8 cellular contexts compared by ENCODE assay signal in the genomic region with DNA sequence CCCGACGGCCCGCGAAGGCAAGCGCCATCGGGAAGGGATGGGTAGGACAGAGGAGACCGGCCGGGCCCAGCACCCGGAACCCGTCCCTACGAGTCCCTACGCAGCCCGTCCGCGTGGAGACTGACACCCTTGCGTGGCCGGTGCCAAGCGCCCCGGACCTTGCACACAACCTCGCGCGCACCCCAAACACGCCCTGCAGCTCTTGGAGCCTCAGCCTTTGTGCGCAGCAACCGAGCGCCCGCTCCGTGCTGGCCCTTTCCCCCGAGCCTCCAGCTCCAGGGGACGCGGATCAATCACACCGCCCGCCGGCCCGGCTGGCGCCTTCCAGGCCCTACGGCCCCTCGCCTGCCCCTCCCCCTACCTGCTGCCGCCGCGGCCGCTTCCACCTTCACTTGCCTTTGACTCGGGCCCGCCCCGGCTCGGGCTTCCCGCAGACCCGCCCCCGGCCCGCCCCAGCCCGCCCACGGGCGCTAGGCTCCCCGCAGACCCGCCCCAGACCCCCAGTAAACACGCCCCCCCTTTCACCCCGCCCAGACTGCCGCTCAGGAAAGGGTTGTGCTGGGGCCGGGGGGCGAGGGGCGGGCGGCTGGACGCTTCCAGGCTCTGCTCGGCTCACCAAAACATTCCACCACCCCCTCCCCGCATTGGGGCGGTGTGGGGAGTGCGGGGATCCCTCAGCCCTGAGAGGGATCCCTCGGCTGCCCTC. TPM values are rescaled to one million over a fixed set of nuclear protein-coding genes. Genes with fewer than 3 reads are reported as not detected.
DNase-seq lines count a peak whose midpoint lies in the region; ATAC-seq, FAIRE-seq and TF ChIP-seq lines count a peak whose summit lies in the region.

A gene (minus strand): TSS at position 394 of the 706 bp plus-strand sequence. CDS start 1,746 bp downstream, outside the sequence.

- TF ChIP-seq CTCF in DND-41 (IDR thresholded peaks at IDR 0.05; ENCODE audit: borderline replicate concordance, extremely low read depth, low read length, poor library complexity, severe bottlenecking) (no peak), bronchial epithelial cell (IDR thresholded peaks at IDR 0.05; ENCODE audit: insufficient read depth, low read length, severe bottlenecking) (no peak), kidney (IDR thresholded peaks at IDR 0.05; ENCODE audit: borderline replicate concordance, extremely low read depth, insufficient read depth) (no peak)

- no peak for FAIRE-seq in bronchial epithelial cell (lab: Jason Lieb, UNC)
- FAIRE-seq in kidney (lab: Jason Lieb, UNC) = no peak

- ATAC-seq in DND-41 (ENCODE audit: insufficient read depth, low read depth) (peak; percentile 95), HG02884 (IDR thresholded peaks at IDR 0.05; ENCODE audit: unreplicated experiment) (no peak), HG03135 (IDR thresholded peaks at IDR 0.05; ENCODE audit: unreplicated experiment) (no peak)
- ATAC-seq in activated CD4-positive, CD25-positive, alpha-beta regulatory T cell treated with anti-CD3 and anti-CD28 coated beads, Interleukin-2, amount 50 U/mL, for 24 hours = peak; percentile 78 to 80

- H3K4me3 ChIP-seq in DND-41 (ENCODE audit: low read depth in 1 of 2, low read length in 2 of 2) (peak within 1 kb of the TSS; percentile 9 to 69; a peak in 3 of 4 replicates), bronchial epithelial cell (ENCODE audit: low read depth, low read length) (peak within 1 kb of the TSS; percentile 46), kidney (ENCODE audit: low read length in 2 of 2) (peak within 1 kb of the TSS; percentile 67 to 68)

- DNase-seq in DND-41 (peak; percentile 82), M059J (ENCODE audit: low read depth) (peak; percentile 25), bronchial epithelial cell (ENCODE audit: low read depth) (no peak), kidney (peak; percentile 95)
- DNase-seq in stimulated activated CD4-positive, alpha-beta T cell treated with anti-CD3 and anti-CD28 coated beads, Interleukin-15, amount 100 ng/mL, for 1 hour (ENCODE audit: low read depth in 1 of 2, low spot score in 1 of 2) = peak; percentile 53 to 57

- no peaks in the 10 kb centered on the region for H4K20me1 ChIP-seq in DND-41 (ENCODE audit: insufficient read depth, low read length)

- no peaks in the 10 kb centered on the region for H3K79me2 ChIP-seq in DND-41 (ENCODE audit: insufficient read depth, low read length)

- peaks cover 17% of the 10 kb centered on the region for H3K4me1 ChIP-seq in DND-41 (ENCODE audit: insufficient read depth, low read length)
- H3K4me1 ChIP-seq in kidney (ENCODE audit: control insufficient read depth in 1 of 2, insufficient read depth in 1 of 2, low read depth in 1 of 2, low read length in 2 of 2) = peaks cover 5 to 8% of the 10 kb centered on the region in 2 donors

- H3K36me3 ChIP-seq in DND-41 (ENCODE audit: insufficient read depth, low read length) (no peaks in the 10 kb centered on the region), bronchial epithelial cell (ENCODE audit: control insufficient read depth, insufficient read depth, low read length) (no peaks in the 10 kb centered on the region), kidney (ENCODE audit: control insufficient read depth in 1 of 2, insufficient read depth in 2 of 2, low read length in 2 of 2) (peaks cover 0 to 6% of the 10 kb centered on the region in 2 donors)

- H3K27me3 ChIP-seq in DND-41 (ENCODE audit: insufficient read depth, low read length, poor library complexity) = no peaks in the 10 kb centered on the region
- H3K27me3 ChIP-seq in bronchial epithelial cell (ENCODE audit: control insufficient read depth, insufficient read depth, low read length) = peaks cover 18% of the 10 kb centered on the region

- H2AFZ ChIP-seq in DND-41 (ENCODE audit: low read depth, low read length) = peak within 1 kb of the TSS; percentile 91

- no peaks in the 10 kb centered on the region for H3K9me3 ChIP-seq in DND-41 (ENCODE audit: insufficient read depth, low read length, severe bottlenecking)
- H3K9me3 ChIP-seq in kidney (ENCODE audit: control insufficient read depth in 1 of 2, low read length in 2 of 2) = no peaks in the 10 kb centered on the region

- H3K4me2 ChIP-seq in DND-41 (ENCODE audit: insufficient read depth, low read length) = peak within 1 kb of the TSS; percentile 98

- intact Hi-C loops in kidney (cut with DNase I) = no loop called here

- H3K27ac ChIP-seq in DND-41 (ENCODE audit: low read length) = peak within 1 kb of the TSS; percentile 50
- H3K27ac ChIP-seq in kidney (ENCODE audit: low read depth in 2 of 2, low read length in 2 of 2) = peak within 1 kb of the TSS; percentile 89 to 91

- H3K9ac ChIP-seq in DND-41 (ENCODE audit: low read depth, low read length) (peak within 1 kb of the TSS; percentile 61), kidney (ENCODE audit: low read length in 2 of 2) (peak within 1 kb of the TSS; percentile 54 to 77)

RNA-seq across cellular contexts. Expression of the gene that starts here (rescaled TPM):
- total RNA-seq in M059J (2014; rRNA removed; shearing (Covaris generic)) = 0.94 and 2.2 TPM in 2 replicates
- total RNA-seq in bronchial epithelial cell (9.2 and 23.3 TPM in 2 replicates), kidney (86.2 TPM)
- polyA plus RNA-seq in kidney (ENCODE audit: insufficient read depth, low read depth, low replicate concordance) = 209 TPM

Comparison
In these comparisons a context has a peak if more than half of its experiments do, and no peak if none do; other contexts are left out.
1. ATAC-seq: peak in DND-41 (single experiment) and activated CD4-positive, CD25-positive, alpha-beta regulatory T cell treated with anti-CD3 and anti-CD28 coated beads, Interleukin-2, amount 50 U/mL, for 24 hours (2 of 2); none in HG02884 (single experiment) and HG03135 (single experiment).
2. Peak in every context shown above with its lines, with median percentiles within 50 percentile points of each other: H3K4me3 ChIP-seq.